ENCODE assay signal across 27 cellular contexts in genomic region chr7:116185956-116186355, GRCh38.
"Had no signal": no experiment of that assay in that cellular context is flagged by ENCODE, and none has a peak within 500 bp of the region (broad histone marks: within the 10 kb centered on the region; RNA-seq: fewer than 3 reads in every experiment).

No MANE protein-coding gene starts in this region.

- H3K9me3 ChIP-seq: mucosa of descending colon, testis had no signal

- ATAC-seq: body of pancreas, mucosa of descending colon, WTC11 had no signal

- H3K4me3 ChIP-seq: body of pancreas, hepatocyte, left ventricle myocardium inferior, mucosa of descending colon, sigmoid colon, testis, uterus had no signal

- H3K36me3 Mint-ChIP-seq: activated naive CD8-positive, alpha-beta T cell treated with anti-CD3 and anti-CD28 coated beads, Interleukin-2, amount 10 ng/mL, durations not matched to agents 7 days and 5 days had no signal

- H3K4me1 ChIP-seq: body of pancreas, left ventricle myocardium inferior, sigmoid colon, testis, uterus had no signal

- H3K36me3 ChIP-seq: left ventricle myocardium inferior, sigmoid colon, uterus had no signal

- H3K27me3 Mint-ChIP-seq: activated naive CD8-positive, alpha-beta T cell treated with anti-CD3 and anti-CD28 coated beads, Interleukin-2, amount 10 ng/mL, durations not matched to agents 7 days and 5 days; dendritic cell treated with granulocyte-macrophage colony-stimulating factor and Interleukin-4, amounts not matched to agents 40 ng/mL and 50 ng/mL, for 4 days had no signal

- H3K4me3 Mint-ChIP-seq: activated naive CD4-positive, alpha-beta T cell treated with anti-CD3 and anti-CD28 coated beads for 36 hours; activated naive CD8-positive, alpha-beta T cell treated with anti-CD3 and anti-CD28 coated beads, Interleukin-2, amount 10 ng/mL, durations not matched to agents 7 days and 5 days; dendritic cell treated with granulocyte-macrophage colony-stimulating factor and Interleukin-4, amounts not matched to agents 40 ng/mL and 50 ng/mL, for 4 days; immature natural killer cell; WTC11 had no signal

- H3K27ac ChIP-seq: body of pancreas, hepatocyte, left ventricle myocardium inferior, sigmoid colon, testis, uterus had no signal

- H2AFZ ChIP-seq: hepatocyte had no signal

- DNase-seq: activated naive CD4-positive, alpha-beta T cell treated with anti-CD3 and anti-CD28 coated beads for 36 hours; activated naive CD8-positive, alpha-beta T cell treated with anti-CD3 and anti-CD28 coated beads, Interleukin-2, amount 10 ng/mL, durations not matched to agents 7 days and 5 days; activated T-cell treated with anti-CD3 and anti-CD28 coated beads, Interleukin-2, amount 50 U/mL, for 48 hours; amygdala; body of pancreas; effector CD4-positive, alpha-beta T cell; erythroblast; foreskin melanocyte; glutamatergic neuron; immature natural killer cell; kidney glomerular epithelial cell; left ventricle myocardium inferior; mesendoderm; mucosa of descending colon; occipital lobe; retina; sigmoid colon; stimulated activated CD4-positive, alpha-beta T cell treated with anti-CD3 and anti-CD28 coated beads, Interleukin-2, amount 100 ng/mL, for 48 hours; stimulated activated naive CD4-positive, alpha-beta T cell; T-helper 9 cell; testis; trophoblast cell; uterus had no signal

- H3K27ac Mint-ChIP-seq: activated naive CD4-positive, alpha-beta T cell treated with anti-CD3 and anti-CD28 coated beads for 36 hours; activated naive CD8-positive, alpha-beta T cell treated with anti-CD3 and anti-CD28 coated beads, Interleukin-2, amount 10 ng/mL, durations not matched to agents 7 days and 5 days; dendritic cell treated with granulocyte-macrophage colony-stimulating factor and Interleukin-4, amounts not matched to agents 40 ng/mL and 50 ng/mL, for 4 days; immature natural killer cell; WTC11 had no signal

- H3K27me3 ChIP-seq: body of pancreas, hepatocyte, testis, uterus had no signal

- H3K4me2 ChIP-seq: hepatocyte had no signal

- FAIRE-seq: endometrium had no signal

- H3K4me1 Mint-ChIP-seq: WTC11 had no signal
